25 cellular contexts compared by ENCODE assay signal in the genomic region with DNA sequence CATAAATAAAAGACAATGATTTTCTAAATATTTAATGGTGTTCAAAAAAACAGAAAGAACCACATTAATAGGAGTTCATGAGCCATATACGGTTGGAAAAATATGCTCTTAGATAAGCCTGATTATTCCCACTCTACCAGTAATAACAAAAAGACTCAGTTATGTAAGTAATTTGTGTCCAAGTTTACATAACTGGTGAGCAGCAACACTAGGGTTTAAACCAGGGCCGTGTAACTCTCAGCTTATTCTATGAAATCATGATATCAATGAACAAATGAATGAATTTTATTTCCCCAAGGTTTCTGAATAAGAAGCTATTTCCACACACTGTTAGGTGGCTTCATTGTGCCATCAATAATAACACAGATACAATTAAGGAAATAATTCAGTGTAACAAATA.
"Had no signal": no experiment of that assay in that cellular context is flagged by ENCODE, and none has a peak within 500 bp of the region (broad histone marks: within the 10 kb centered on the region; RNA-seq: fewer than 3 reads in every experiment).

No MANE protein-coding gene starts in this region.

- H3K27me3 ChIP-seq: hepatocyte, left lung, ovary, right atrium auricular region, right lobe of liver, stomach, testis, thyroid gland, transverse colon, upper lobe of left lung, vagina had no signal

- ATAC-seq: left cardiac atrium; left lung; mucosa of descending colon; naive thymus-derived CD4-positive, alpha-beta T cell; natural killer cell treated with Interleukin-12 subunit alpha and Interleukin-12 subunit beta and Interleukin-15 and Interleukin-18, amount 100 ng/mL, for 72 hours; stimulated activated naive B cell treated with anti-CD40 and anti-IgM and Interleukin-4, amounts not matched to agents 10 μg/mL and 1 μg/mL and 100 μg/mL, for 72 hours; stimulated activated naive CD8-positive, alpha-beta T cell treated with anti-CD3 and anti-CD28 coated beads, Interleukin-15, Interleukin-2, amounts not matched to agents 100 U/mL and 50 U/mL, for 24 hours had no signal

- H3K79me2 ChIP-seq: hepatocyte had no signal

- H3K36me3 ChIP-seq: left lung, ovary, right atrium auricular region, right lobe of liver, stomach, thyroid gland, transverse colon, upper lobe of left lung, vagina had no signal

- H3K4me3 ChIP-seq: hepatocyte, left lung, lung, mucosa of descending colon, ovary, right atrium auricular region, right lobe of liver, skin epidermis, stomach, testis, thyroid gland, transverse colon, upper lobe of left lung, vagina had no signal

- DNase-seq: kidney glomerular epithelial cell; left cardiac atrium; left lung; midbrain; mucosa of descending colon; naive thymus-derived CD4-positive, alpha-beta T cell; ovary; right lobe of liver; stimulated activated CD4-positive, alpha-beta T cell treated with anti-CD3 and anti-CD28 coated beads, Interleukin-12 subunit alpha, Interleukin-12 subunit beta, amount 100 ng/mL, for 4 hours; stimulated activated CD4-positive, alpha-beta T cell treated with anti-CD3 and anti-CD28 coated beads, Interleukin-15, amount 100 ng/mL, for 24 hours; stimulated activated CD4-positive, alpha-beta T cell treated with anti-CD3 and anti-CD28 coated beads, Interleukin-2, amount 100 ng/mL, for 24 hours; stimulated activated CD4-positive, alpha-beta T cell treated with anti-CD3 and anti-CD28 coated beads, Interleukin-4, amount 100 ng/mL, for 1 hour; stimulated activated naive B cell treated with anti-CD40 and anti-IgM and Interleukin-4, amounts not matched to agents 10 μg/mL and 1 μg/mL and 100 μg/mL, for 72 hours; stimulated activated naive CD8-positive, alpha-beta T cell treated with anti-CD3 and anti-CD28 coated beads, Interleukin-15, Interleukin-2, amounts not matched to agents 100 U/mL and 50 U/mL, for 24 hours; stomach; testis; thyroid gland; transverse colon; upper lobe of left lung had no signal

- H3K9me3 ChIP-seq: left lung, mucosa of descending colon, ovary, right atrium auricular region, right lobe of liver, stomach, testis, thyroid gland, transverse colon, upper lobe of left lung, vagina had no signal

- H3K4me1 ChIP-seq: left lung, right atrium auricular region, right lobe of liver, testis, thyroid gland, transverse colon, upper lobe of left lung, vagina had no signal

- H2AFZ ChIP-seq: hepatocyte had no signal

- H3K27ac ChIP-seq: hepatocyte, left lung, ovary, right atrium auricular region, right lobe of liver, skin epidermis, stomach, testis, thyroid gland, transverse colon, upper lobe of left lung, vagina had no signal

- H3K4me2 ChIP-seq: hepatocyte had no signal
